8 cellular contexts compared by ENCODE assay signal in genomic region chr5:93583799-93584530, GRCh38. TPM values are rescaled to one million over a fixed set of nuclear protein-coding genes. Genes with fewer than 3 reads are reported as not detected.
A peak's percentile ranks its signal among the peaks of the same experiment; 100 is the strongest.
DNase-seq lines count a peak whose midpoint lies in the region; ATAC-seq, FAIRE-seq and TF ChIP-seq lines count a peak whose summit lies in the region.

No MANE protein-coding gene starts in this region.

- H2BK15ac ChIP-seq in H1 (ENCODE audit: low read length) = no peak overlapping the region

- peaks cover 3% of the 10 kb centered on the region for H3K4me1 ChIP-seq in ACC112 (ENCODE audit: control insufficient read depth, insufficient read depth, low read length, unreplicated experiment)
- H3K4me1 ChIP-seq in H1 (replicated peaks in 1 of 4; ENCODE audit: control insufficient read depth in 3 of 4, insufficient read depth in 4 of 4, low read length in 3 of 4) = peaks cover 0 to 38% (median 25%) of the 10 kb centered on the region in 4 experiments; a peak in 5 of 7 replicates
- H3K4me1 ChIP-seq in mucosa of descending colon (ENCODE audit: low read depth) = peaks cover 33% of the 10 kb centered on the region

- TF ChIP-seq CTCF in GM06990 (IDR thresholded peaks at IDR 0.05; ENCODE audit: insufficient read depth, low read length, poor library complexity, severe bottlenecking) (no peak), H1 (IDR thresholded peaks at IDR 0.05; ENCODE audit: control extremely low read depth in 1 of 3, insufficient read depth in 1 of 3, low read depth in 1 of 3, low read length in 3 of 3) (no peak), mucosa of descending colon (IDR thresholded peaks at IDR 0.05) (no peak)

- H3K9me3 ChIP-seq in H1 (ENCODE audit: insufficient read depth in 2 of 2, low read depth in 1 of 2, low read length in 1 of 2) (no peaks in the 10 kb centered on the region), mucosa of descending colon (no peaks in the 10 kb centered on the region)

- H3K27me3 ChIP-seq in ACC112 (ENCODE audit: insufficient read depth, low read length) (no peaks in the 10 kb centered on the region), GM06990 (replicated peaks; ENCODE audit: control insufficient read depth, insufficient read depth, low read length) (no peaks in the 10 kb centered on the region; the same call in 1 of the 2 replicates), H1 (replicated peaks in 1 of 4; ENCODE audit: control insufficient read depth in 3 of 4, extremely low read depth in 1 of 4, insufficient read depth in 3 of 4, low read length in 3 of 4) (peaks cover 70 to 97% (median 84%) of the 10 kb centered on the region in 4 experiments)

- no peak overlapping the region for H4K8ac ChIP-seq in H1 (ENCODE audit: extremely low read depth, insufficient read depth, low read length)

- POLR2A ChIA-PET in H1 (lab: Charles Lee; ENCODE audit: partially characterized antibody) = no interaction called here

- H4K20me1 ChIP-seq in H1 (replicated peaks in 1 of 2; ENCODE audit: control insufficient read depth in 1 of 2, insufficient read depth in 2 of 2, low read length in 2 of 2) = peaks cover 5 to 22% of the 10 kb centered on the region in 2 experiments

- H2BK12ac ChIP-seq in H1 (ENCODE audit: low read depth, low read length) = no peak overlapping the region

- TF ChIP-seq EP300 in H1 (IDR thresholded peaks at IDR 0.05; ENCODE audit: borderline replicate concordance in 1 of 2, low read depth in 2 of 2, low read length in 2 of 2) = no peak

- no peak overlapping the region for H2AK5ac ChIP-seq in H1 (ENCODE audit: low read depth, low read length)

- peak overlapping the region; percentile 65 to 79 for H3K4me2 ChIP-seq in H1 (ENCODE audit: insufficient read depth in 1 of 2, low read depth in 2 of 2, low read length in 2 of 2)

- no peak overlapping the region for H3K23ac ChIP-seq in H1 (ENCODE audit: insufficient read length)

- WGBS in H1 (ENCODE audit: extremely low coverage in 1 of 2, insufficient coverage in 1 of 2, insufficient read length in 1 of 2, insufficient replicate concordance in 2 of 2, low coverage in 1 of 2, low lambda C conversion rate in 2 of 2, missing lambda C conversion rate in 1 of 2), 2 experiments = 1% methylated on average over 40 of the region's 103 CpGs; no CpG with 5 or more reads in 1 of the 2 experiments

- TF ChIP-seq POLR2A in H1 (IDR thresholded peaks at IDR 0.05; ENCODE audit: control extremely low read depth in 1 of 2, low read depth in 2 of 2, low read length in 2 of 2) = no peak
- no peak for TF ChIP-seq POLR2A in GM12892 (IDR thresholded peaks at IDR 0.05; ENCODE audit: low read depth, low read length)

- no peak overlapping the region for H3K56ac ChIP-seq in H1 (replicated peaks; ENCODE audit: insufficient read length, low read depth, low read length)

- peak overlapping the region; percentile 77 for H3K27ac ChIP-seq in ACC112 (ENCODE audit: low read depth, low read length)
- H3K27ac ChIP-seq in H1 (ENCODE audit: low read depth, low read length) = no peak overlapping the region

- H3K36me3 ChIP-seq in ACC112 (ENCODE audit: insufficient read depth, low read length) (peaks cover 4% of the 10 kb centered on the region; the same call in 1 of the 2 replicates), GM06990 (ENCODE audit: control insufficient read depth, insufficient read depth, low read length) (no peaks in the 10 kb centered on the region), H1 (ENCODE audit: control insufficient read depth in 2 of 4, insufficient read depth in 4 of 4, low read length in 3 of 4) (peaks cover 0 to 9% (median 0%) of the 10 kb centered on the region in 4 experiments; a peak in 1 of 8 replicates), mucosa of descending colon (ENCODE audit: low read depth) (no peaks in the 10 kb centered on the region)

- H3K4ac ChIP-seq in H1 (replicated peaks; ENCODE audit: insufficient read length, low read depth, low read length) = no peak overlapping the region

- H2AFZ ChIP-seq in ACC112 (ENCODE audit: low read length, unreplicated experiment) (peak overlapping the region; percentile 28), H1 (ENCODE audit: low read length) (no peak overlapping the region)

- no peak overlapping the region for H4K5ac ChIP-seq in H1 (ENCODE audit: insufficient read length, low read depth, low read length)

- no peak overlapping the region for H4K91ac ChIP-seq in H1 (replicated peaks; ENCODE audit: insufficient read length, low read length)

- FAIRE-seq in H1 (lab: Jason Lieb, UNC) (no peak), GM12892 (lab: Jason Lieb, UNC) (no peak)

- no peak overlapping the region for H2BK20ac ChIP-seq in H1 (ENCODE audit: low read length)

- DNase-seq in GM06990 (ENCODE audit: extremely low read depth, insufficient read length) (no peak), SW 1271 (lab: John Stamatoyannopoulos, UW) (peak; percentile 24 to 56), H1 (ENCODE audit: low read depth in 1 of 2, low spot score in 2 of 2) (no peak), mucosa of descending colon (peak in 1 of 3 donors; percentile 53), MV-4-11 (lab: John Stamatoyannopoulos, UW) (no peak), GM12892 (ENCODE audit: insufficient read length) (no peak)

- ATAC-seq in HG03432 (IDR thresholded peaks at IDR 0.05; ENCODE audit: unreplicated experiment) (peak; percentile 44), mucosa of descending colon (peak; percentile 23)

- H3K4me3 ChIP-seq in ACC112 (ENCODE audit: low read depth, low read length) (peak overlapping the region; percentile 84), GM06990 (replicated peaks; ENCODE audit: low read depth, low read length) (peak overlapping the region; percentile 51), H1 (ENCODE audit: extremely low read depth in 1 of 4, insufficient read depth in 2 of 4, low read depth in 3 of 4, low read length in 4 of 4) (peak overlapping the region; percentile 11 to 46 (median 24); a peak in 7 of 8 replicates), mucosa of descending colon (no peak overlapping the region)

- H3K9ac ChIP-seq in H1 (replicated peaks in 1 of 4; ENCODE audit: extremely low read depth in 1 of 4, low read depth in 3 of 4, low read length in 3 of 4) = no peak overlapping the region

- H3K18ac ChIP-seq in H1 (ENCODE audit: extremely low read depth, low read length) = no peak overlapping the region; the same call in 1 of the 2 replicates

- H2BK120ac ChIP-seq in H1 (replicated peaks; ENCODE audit: low read depth, low read length) = no peak overlapping the region

- no peak overlapping the region for H2BK5ac ChIP-seq in H1 (ENCODE audit: low read depth, low read length)

- H3K79me1 ChIP-seq in H1 (ENCODE audit: low read depth, low read length) = no peaks in the 10 kb centered on the region

- peaks cover 14% of the 10 kb centered on the region; the same call in 1 of the 2 replicates for H3K23me2 ChIP-seq in H1 (ENCODE audit: low read depth, low read length)

- no peak overlapping the region for H3K14ac ChIP-seq in H1 (ENCODE audit: insufficient read length)

- intact Hi-C loops in mucosa of descending colon (cut with DNase I, micrococcal nuclease) = no loop called here

- peaks cover 74% of the 10 kb centered on the region for H3K79me2 ChIP-seq in ACC112 (ENCODE audit: control insufficient read depth, insufficient read depth, low read length, unreplicated experiment)
- H3K79me2 ChIP-seq in H1 (ENCODE audit: control insufficient read depth in 1 of 2, insufficient read depth in 2 of 2, low read length in 2 of 2) = no peaks in the 10 kb centered on the region

- TF ChIP-seq RAD21 in H1 (IDR thresholded peaks at IDR 0.05 in 1 of 2, conservative IDR thresholded peaks at IDR 0.05 in 1 of 2; ENCODE audit: low read depth in 2 of 2, low read length in 2 of 2) = no peak

- CTCF ChIA-PET in H1 (lab: Charles Lee; ENCODE audit: partially characterized antibody) = interaction anchor here (0.9 to 2.1 kb wide), 4 partner anchors 12 to 24 kb away, joined by 3 to 12 read pairs (median 8); no protein-coding TSS in a partner anchor

TF ChIP-seq in H1, 55 proteins besides CTCF, POLR2A, EP300 and RAD21 (continues in another document):
- no peak for TF ChIP-seq TCF12 (IDR thresholded peaks at IDR 0.05; ENCODE audit: low read depth, low read length)
- peak; percentile 21 for TF ChIP-seq KDM4A (IDR thresholded peaks at IDR 0.05; ENCODE audit: low read depth, low read length, severe bottlenecking)
- TF ChIP-seq CTBP2 (IDR thresholded peaks at IDR 0.05; ENCODE audit: borderline replicate concordance, insufficient read depth, insufficient read length, low read length) = peak; percentile 98
- peak; percentile 88 for TF ChIP-seq EZH2 (IDR thresholded peaks at IDR 0.05; ENCODE audit: low read depth, low read length, severe bottlenecking)
- peak; percentile 90 for TF ChIP-seq SUZ12 (IDR thresholded peaks at IDR 0.05; ENCODE audit: low read length)
- TF ChIP-seq EGR1 (IDR thresholded peaks at IDR 0.05; ENCODE audit: borderline replicate concordance, low read depth, low read length) = peak; percentile 4; the same call in 1 of the 2 replicates
- no peak for TF ChIP-seq CBX8 (IDR thresholded peaks at IDR 0.05; ENCODE audit: borderline replicate concordance, low read depth, low read length)
- TF ChIP-seq RNF2 (IDR thresholded peaks at IDR 0.05; ENCODE audit: borderline replicate concordance, low read depth, low read length, missing control alignments, poor library complexity, severe bottlenecking) = peak; percentile 93

RNA-seq across cellular contexts. Expression of gene NR2F1, which starts 0.9 kb away (rescaled TPM):
- total RNA-seq in H1 (2021; fragmentation: NEBNext Ultra II Directional; extraction: Animal tissue kit (Norgen Biotek cat#: 25700)) = not detected in 2 replicates
- polyA plus RNA-seq in H1 (2011; rRNA removed) = 0.17 TPM in 1 of 2 replicates, not detected in the other
- 0.27 TPM for polyA plus RNA-seq in H1 (2011; cell fraction: cytosol; rRNA removed)
- 0.20 TPM for polyA plus RNA-seq in H1 (2011; cell fraction: nucleus; rRNA removed)
- 0.17 to 0.59 TPM (median 0.49 TPM) in 4 replicates for polyA plus RNA-seq in H1 (2012, experiment 1 of 2)
- not detected for polyA plus RNA-seq in H1 (2012, experiment 2 of 2)
- polyA plus RNA-seq in H1 (2013, experiment 1 of 2) = 0.02 TPM
- polyA plus RNA-seq in H1 (2013, experiment 2 of 2) = not detected
- 0.13 TPM in 1 of 2 replicates, not detected in the other for polyA minus RNA-seq in H1 (2011; rRNA and poly(A)+ RNA removed)
- polyA minus RNA-seq in H1 (2011; cell fraction: cytosol; rRNA and poly(A)+ RNA removed) = 2.1 TPM
- polyA minus RNA-seq in H1 (2011; cell fraction: nucleus; rRNA and poly(A)+ RNA removed) = 0.90 TPM
- 1 to 10 TPM; 2.3 to 9.1 (median 6.2) TPM for total RNA-seq in mucosa of descending colon
- polyA plus RNA-seq in GM12892 (2012; ENCODE audit: missing spikeins) = not detected

RNA-seq across cellular contexts. Expression of gene NR2F1-AS1, which starts 2.9 kb away (rescaled TPM):
- 1.6 and 2.1 TPM in 2 replicates for total RNA-seq in H1 (2021; fragmentation: NEBNext Ultra II Directional; extraction: Animal tissue kit (Norgen Biotek cat#: 25700))
- 1.1 and 5.6 TPM in 2 replicates for polyA plus RNA-seq in H1 (2011; rRNA removed)
- 2.2 TPM for polyA plus RNA-seq in H1 (2011; cell fraction: cytosol; rRNA removed)
- polyA plus RNA-seq in H1 (2011; cell fraction: nucleus; rRNA removed) = 0.88 TPM
- polyA plus RNA-seq in H1 (2012, experiment 1 of 2) = 1.8 to 4.0 TPM (median 2.9 TPM) in 4 replicates
- 1.4 TPM for polyA plus RNA-seq in H1 (2012, experiment 2 of 2)
- polyA plus RNA-seq in H1 (2013, experiment 1 of 2) = 4.1 TPM
- polyA plus RNA-seq in H1 (2013, experiment 2 of 2) = 3.5 TPM
- 0.69 and 1.7 TPM in 2 replicates for polyA minus RNA-seq in H1 (2011; rRNA and poly(A)+ RNA removed)
- not detected for polyA minus RNA-seq in H1 (2011; cell fraction: cytosol; rRNA and poly(A)+ RNA removed)
- 3.4 TPM for polyA minus RNA-seq in H1 (2011; cell fraction: nucleus; rRNA and poly(A)+ RNA removed)
- 1 to 10 TPM; 1.5 to 5.7 (median 2.2) TPM for total RNA-seq in mucosa of descending colon
- 1.2 TPM for polyA plus RNA-seq in GM12892 (2012; ENCODE audit: missing spikeins)

Comparison
In these comparisons a context has a peak if more than half of its experiments do, and no peak if none do; other contexts are left out.
1. DNase-seq: peak in SW 1271 (2 of 2); none in GM06990 (single experiment), H1 (0 of 2), MV-4-11 (single experiment) and GM12892 (single experiment).